8 cellular contexts compared by ENCODE assay signal in genomic region chr2:237512774-237513466, GRCh38. TPM values are rescaled to one million over a fixed set of nuclear protein-coding genes. Genes with fewer than 3 reads are reported as not detected.
DNase-seq lines count a peak whose midpoint lies in the region; ATAC-seq and TF ChIP-seq lines count a peak whose summit lies in the region.

No MANE protein-coding gene starts in this region.

- H4K20me1 ChIP-seq in mammary epithelial cell (ENCODE audit: insufficient read depth, low read length): no peaks in the 10 kb centered on the region

- H2AFZ ChIP-seq in mammary epithelial cell (ENCODE audit: low read depth, low read length): no peak overlapping the region

- intact Hi-C loops in mammary epithelial cell (cut with micrococcal nuclease): loop anchor here (1.0 to 5.0 kb wide), 5 partner anchors 42 to 420 kb away; no protein-coding TSS in a partner anchor

- H3K4me2 ChIP-seq in mammary epithelial cell (ENCODE audit: insufficient read depth, low read depth, low read length): no peak overlapping the region

- no peaks in the 10 kb centered on the region for H3K79me2 ChIP-seq in mammary epithelial cell (ENCODE audit: insufficient read depth, low read length)

- TF ChIP-seq CTCF in HFF-Myc (IDR thresholded peaks at IDR 0.05; ENCODE audit: low read depth, low read length, missing control alignments): peak; percentile 92
- peak; percentile 85 for TF ChIP-seq CTCF in WI38 (IDR thresholded peaks at IDR 0.05; ENCODE audit: low read depth, low read length)
- TF ChIP-seq CTCF in mammary epithelial cell (conservative IDR thresholded peaks at IDR 0.05 in 1 of 2, IDR thresholded peaks at IDR 0.05 in 1 of 2; ENCODE audit: extremely low read depth in 1 of 2, insufficient read depth in 1 of 2, low read depth in 1 of 2, low read length in 2 of 2): peak; percentile 71 to 91

- no peaks in the 10 kb centered on the region for H3K27me3 ChIP-seq in mammary epithelial cell (ENCODE audit: insufficient read depth, low read length)

- DNase-seq in COLO829 (ENCODE audit: low spot score) (peak; percentile 80), HFF-Myc (ENCODE audit: extremely low read depth, low read depth) (peak; percentile 77), NCI-H2227 treated with DMSO at 0.1 percent for 48 hours (lab: John Stamatoyannopoulos, UW) (peak; percentile 77), mammary epithelial cell (peak; percentile 61), islet precursor cell (peak; percentile 93)
- peak; percentile 52 to 67 for DNase-seq in stimulated activated CD4-positive, alpha-beta T cell treated with anti-CD3 and anti-CD28 coated beads, Interleukin-15, amount 100 ng/mL, for 1 hour (ENCODE audit: low read depth in 1 of 2, low spot score in 1 of 2)

- 58% methylated on average over 12 of the region's 14 CpGs for WGBS in mammary epithelial cell (ENCODE audit: low coverage, missing lambda C conversion rate)

- CTCF ChIA-PET in mammary epithelial cell (lab: Charles Lee; ENCODE audit: low non-redundant PET): interaction anchor here (0.5 to 1.3 kb wide), 4 partner anchors 46 to 214 kb away, joined by 5 to 41 read pairs (median 9); no protein-coding TSS in a partner anchor

- no peak for ATAC-seq in HG03521 (IDR thresholded peaks at IDR 0.05; ENCODE audit: unreplicated experiment)

- no TSS peak for BruUV-seq in mammary epithelial cell (replicated peaks; lab: Mats Ljungman, UMichigan)

- H3K4me1 ChIP-seq in mammary epithelial cell (ENCODE audit: insufficient read depth, low read length): no peaks in the 10 kb centered on the region

- H3K4me3 ChIP-seq in HFF-Myc (replicated peaks; ENCODE audit: low read depth, low read length) (no peak overlapping the region), WI38 (ENCODE audit: low read depth, low read length) (no peak overlapping the region), mammary epithelial cell (replicated peaks in 1 of 3; ENCODE audit: insufficient read depth in 1 of 3, low read depth in 2 of 3, low read length in 3 of 3) (no peak overlapping the region)

- in situ Hi-C loops in mammary epithelial cell (cut with MboI; ENCODE audit: low sequenced_read_pairs in 2 of 2): loop anchor here (5.0 kb wide), 1 partner anchor 59 kb away; no protein-coding TSS in a partner anchor

- no peaks in the 10 kb centered on the region for H3K36me3 ChIP-seq in mammary epithelial cell (ENCODE audit: insufficient read depth, low read length)

- no peak overlapping the region for H3K9ac ChIP-seq in mammary epithelial cell (ENCODE audit: insufficient read depth, low read length)

- H3K9me3 ChIP-seq in mammary epithelial cell (replicated peaks; ENCODE audit: insufficient read depth, low read length): no peaks in the 10 kb centered on the region

- dilution Hi-C loops in mammary epithelial cell (cut with HindIII; ENCODE audit: low sequenced_read_pairs): no loop called here

- H3K27ac ChIP-seq in mammary epithelial cell (ENCODE audit: insufficient read depth, low read depth, low read length): no peak overlapping the region

RNA-seq across cellular contexts. Expression of gene MLPH, which starts 25.9 kb away (rescaled TPM):
- total RNA-seq in mammary epithelial cell: 1 to 10 TPM; 2.8 to 7.2 TPM
- 16.1 TPM for polyA plus RNA-seq in mammary epithelial cell
- polyA minus RNA-seq in mammary epithelial cell: 24.1 TPM

RNA-seq across cellular contexts. Expression of gene PRLH, which starts 53.5 kb away (rescaled TPM):
- not detected for total RNA-seq in mammary epithelial cell
- polyA plus RNA-seq in mammary epithelial cell: not detected
- polyA minus RNA-seq in mammary epithelial cell: not detected
